ENCODE assay signal across 1 cellular context in genomic region chr22:37762389-37762836, GRCh38.
TF ChIP-seq lines count a peak whose summit lies in the region.

No MANE protein-coding gene starts in this region.

TF ChIP-seq in HEK293, 187 proteins besides CTCF, POLR2A, EP300 and RAD21 (continued from another document):
- no peak for TF ChIP-seq ZNF488 (tag by site-specific recombination; IDR thresholded peaks at IDR 0.05)
- no peak for TF ChIP-seq ZBTB6 (tag by site-specific recombination; IDR thresholded peaks at IDR 0.05)
- peak; percentile 55; the same call in 1 of the 2 replicates for TF ChIP-seq ZFHX2 (tag by site-specific recombination; conservative IDR thresholded peaks at IDR 0.05)
- no peak for TF ChIP-seq PRDM2 (tag by site-specific recombination; IDR thresholded peaks at IDR 0.05; ENCODE audit: borderline replicate concordance)
- no peak for TF ChIP-seq ZNF350 (tag by site-specific recombination; IDR thresholded peaks at IDR 0.05)
- TF ChIP-seq ZNF639 (tag by site-specific recombination; IDR thresholded peaks at IDR 0.05): no peak
- no peak for TF ChIP-seq ZNF664 (tag by site-specific recombination; IDR thresholded peaks at IDR 0.05)
- TF ChIP-seq ZNF785 (tag by site-specific recombination; IDR thresholded peaks at IDR 0.05): no peak
- TF ChIP-seq SP7 (tag by site-specific recombination; IDR thresholded peaks at IDR 0.05): 0 out of 2 replicates have a peak, but pooled peaks have one; percentile 19
